In genomic region chr14:95167177-95167576, GRCh38 we compare ENCODE assay signal across 9 cellular contexts.
"Had no signal": no experiment of that assay in that cellular context is flagged by ENCODE, and none has a peak within 500 bp of the region (broad histone marks: within the 10 kb centered on the region; RNA-seq: fewer than 3 reads in every experiment).

No MANE protein-coding gene starts in this region.

- ATAC-seq: HepG2, K562 had no signal

- H3K27me3 Mint-ChIP-seq: IgD-negative memory B cell had no signal

- H3K4me3 Mint-ChIP-seq: IgD-negative memory B cell had no signal

- H3K27ac Mint-ChIP-seq: IgD-negative memory B cell had no signal

- DNase-seq: IMR-90, KBM-7, KG1 had no signal

- H3K27ac ChIP-seq: HL-60, KMS-11 had no signal

- H3K4me3 ChIP-seq: K562 had no signal

- FAIRE-seq: HepG2, HTR-8/SVneo, K562 had no signal

- H3K36me3 Mint-ChIP-seq: IgD-negative memory B cell had no signal
